13 cellular contexts compared by ENCODE assay signal in genomic region chr14:35934499-35934898, GRCh38.
A peak's percentile ranks its signal among the peaks of the same experiment; 100 is the strongest.
DNase-seq lines count a peak whose midpoint lies in the region; ATAC-seq and TF ChIP-seq lines count a peak whose summit lies in the region.
"Had no signal": no experiment of that assay in that cellular context is flagged by ENCODE, and none has a peak within 500 bp of the region (broad histone marks: within the 10 kb centered on the region; RNA-seq: fewer than 3 reads in every experiment).

No MANE protein-coding gene starts in this region.

- intact Hi-C loops in activated naive CD4-positive, alpha-beta T cell treated with anti-CD3 and anti-CD28 coated beads for 36 hours (cut with micrococcal nuclease) = loop anchor here (10.0 kb wide), 1 partner anchor 1660 kb away; the partner anchor contains the start of genes FOXA1 and TTC6

- H3K27ac Mint-ChIP-seq in activated naive CD4-positive, alpha-beta T cell treated with anti-CD3 and anti-CD28 coated beads for 36 hours = no peak overlapping the region
- H3K27ac Mint-ChIP-seq in naive thymus-derived CD8-positive, alpha-beta T cell = peak overlapping the region in 2 of 10 donors; percentile 2 to 80

- H3K4me3 Mint-ChIP-seq in activated naive CD4-positive, alpha-beta T cell treated with anti-CD3 and anti-CD28 coated beads for 36 hours = no peak overlapping the region
- no peak overlapping the region for H3K4me3 Mint-ChIP-seq in naive thymus-derived CD8-positive, alpha-beta T cell

- CTCF ChIA-PET in HEK293T (lab: Yijun Ruan, JAX) = no interaction called here
- CTCF ChIA-PET in activated naive CD4-positive, alpha-beta T cell treated with anti-CD3 and anti-CD28 coated beads for 36 hours (lab: Charles Lee) = interaction anchor here (1.3 kb wide), 1 partner anchor 9 kb away, joined by 4 read pairs; no protein-coding TSS in a partner anchor

- H3K27me3 Mint-ChIP-seq in activated naive CD4-positive, alpha-beta T cell treated with anti-CD3 and anti-CD28 coated beads for 36 hours (ENCODE audit: low read depth) = no peaks in the 10 kb centered on the region
- H3K27me3 Mint-ChIP-seq in naive thymus-derived CD8-positive, alpha-beta T cell = no peaks in the 10 kb centered on the region

- H3K9me3 Mint-ChIP-seq in activated naive CD4-positive, alpha-beta T cell treated with anti-CD3 and anti-CD28 coated beads for 36 hours = no peaks in the 10 kb centered on the region
- H3K9me3 Mint-ChIP-seq in naive thymus-derived CD8-positive, alpha-beta T cell = no peaks in the 10 kb centered on the region

- POLR2A ChIA-PET in HEK293T (lab: Yijun Ruan, JAX) = no interaction called here
- POLR2A ChIA-PET in naive thymus-derived CD8-positive, alpha-beta T cell (lab: Charles Lee) = no interaction called here

- no peaks in the 10 kb centered on the region for H3K36me3 Mint-ChIP-seq in activated naive CD4-positive, alpha-beta T cell treated with anti-CD3 and anti-CD28 coated beads for 36 hours (ENCODE audit: low read depth)
- no peaks in the 10 kb centered on the region for H3K36me3 Mint-ChIP-seq in naive thymus-derived CD8-positive, alpha-beta T cell

- DNase-seq in Jurkat, Clone E6-1 (ENCODE audit: low read depth, low spot score) = peak; percentile 62
- no peak for DNase-seq in HEK293T (ENCODE audit: extremely low spot score)
- no peak for DNase-seq in mucosa of gallbladder (ENCODE audit: low spot score)
- no peak for DNase-seq in activated naive CD4-positive, alpha-beta T cell treated with anti-CD3 and anti-CD28 coated beads for 36 hours
- no peak for DNase-seq in naive thymus-derived CD8-positive, alpha-beta T cell
- DNase-seq: MM.1S; NCI-H82; stimulated activated CD4-positive, alpha-beta T cell treated with anti-CD3 and anti-CD28 coated beads, Interleukin-2, amount 100 ng/mL, for 24 hours had no signal

- H3K4me3 ChIP-seq in Jurkat, Clone E6-1 (ENCODE audit: low read length) = no peak overlapping the region
- H3K4me3 ChIP-seq: BLaER1, HAP-1 had no signal

- peaks cover 31% of the 10 kb centered on the region for H3K4me1 Mint-ChIP-seq in activated naive CD4-positive, alpha-beta T cell treated with anti-CD3 and anti-CD28 coated beads for 36 hours (ENCODE audit: low read depth)
- H3K4me1 Mint-ChIP-seq in naive thymus-derived CD8-positive, alpha-beta T cell = peaks cover 9 to 44% (median 29%) of the 10 kb centered on the region in 4 donors

- ATAC-seq in GM18499 (IDR thresholded peaks at IDR 0.05; ENCODE audit: insufficient read depth, unreplicated experiment) (peak; percentile 83), GM19351 (IDR thresholded peaks at IDR 0.05; ENCODE audit: unreplicated experiment) (peak; percentile 59), HG02884 (IDR thresholded peaks at IDR 0.05; ENCODE audit: unreplicated experiment) (peak; percentile 68)
- no peak for ATAC-seq in naive thymus-derived CD8-positive, alpha-beta T cell

TF ChIP-seq in HEK293T, 16 proteins besides CTCF, POLR2A, EP300 and RAD21:
- TF ChIP-seq PKNOX1 (IDR thresholded peaks at IDR 0.05) (no peak), HDGF (IDR thresholded peaks at IDR 0.05; ENCODE audit: borderline replicate concordance) (no peak), ZNF384 (IDR thresholded peaks at IDR 0.05) (no peak), FOXM1 (IDR thresholded peaks at IDR 0.05; ENCODE audit: borderline replicate concordance) (no peak), TARDBP (IDR thresholded peaks at IDR 0.05) (no peak), ELF4 (IDR thresholded peaks at IDR 0.05) (no peak), ARNT (IDR thresholded peaks at IDR 0.05) (no peak)

Comparison
In these comparisons a context has a peak if more than half of its experiments do, and no peak if none do; other contexts are left out.
1. ATAC-seq: peak in GM18499 (single experiment), GM19351 (single experiment) and HG02884 (single experiment); none in naive thymus-derived CD8-positive, alpha-beta T cell (0 of 2).